In the genomic region with DNA sequence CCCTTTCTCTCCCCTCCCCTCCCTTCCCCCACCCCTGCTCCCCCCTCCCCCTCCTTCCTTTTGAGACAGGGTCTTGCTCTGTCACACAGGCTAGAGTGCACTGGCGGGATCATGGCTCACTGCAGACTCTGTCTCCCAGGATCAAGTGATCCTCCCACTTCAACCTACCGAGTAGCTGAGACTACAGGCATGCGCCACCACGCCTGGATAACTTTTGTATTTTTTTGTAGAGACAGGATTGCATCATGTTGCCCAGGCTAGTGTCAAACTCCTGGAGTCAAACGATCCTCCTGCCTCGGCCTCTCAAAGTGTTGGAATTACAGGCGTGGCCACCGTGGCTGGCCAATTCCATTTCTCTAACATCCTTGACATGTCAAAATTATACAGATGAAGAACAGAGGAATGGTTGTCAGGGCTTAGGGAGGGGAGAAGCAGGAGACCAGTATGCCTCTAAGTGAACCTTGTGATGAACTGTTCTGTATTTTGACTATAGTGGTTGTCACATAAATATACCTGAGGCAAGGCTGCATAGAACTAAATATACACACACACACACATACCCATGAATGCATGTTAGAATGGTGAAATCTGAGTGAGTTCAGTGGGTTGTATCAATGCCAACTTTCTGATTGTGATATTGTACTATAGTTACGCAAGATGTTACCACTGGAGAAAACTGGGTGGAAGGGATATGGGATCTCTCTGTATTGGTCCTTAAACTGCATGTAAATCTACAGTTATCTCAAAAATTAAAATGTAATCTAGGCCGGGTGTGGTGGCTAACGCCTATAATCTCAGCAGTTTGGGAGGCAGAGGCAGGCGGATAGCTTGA, we compare ENCODE assay signal across 1 cellular context.
TF ChIP-seq lines count a peak whose summit lies in the region.

No MANE protein-coding gene starts in this region.

TF ChIP-seq in HepG2, 621 proteins besides CTCF, POLR2A, EP300 and RAD21:
- TF ChIP-seq, protein P1, sequence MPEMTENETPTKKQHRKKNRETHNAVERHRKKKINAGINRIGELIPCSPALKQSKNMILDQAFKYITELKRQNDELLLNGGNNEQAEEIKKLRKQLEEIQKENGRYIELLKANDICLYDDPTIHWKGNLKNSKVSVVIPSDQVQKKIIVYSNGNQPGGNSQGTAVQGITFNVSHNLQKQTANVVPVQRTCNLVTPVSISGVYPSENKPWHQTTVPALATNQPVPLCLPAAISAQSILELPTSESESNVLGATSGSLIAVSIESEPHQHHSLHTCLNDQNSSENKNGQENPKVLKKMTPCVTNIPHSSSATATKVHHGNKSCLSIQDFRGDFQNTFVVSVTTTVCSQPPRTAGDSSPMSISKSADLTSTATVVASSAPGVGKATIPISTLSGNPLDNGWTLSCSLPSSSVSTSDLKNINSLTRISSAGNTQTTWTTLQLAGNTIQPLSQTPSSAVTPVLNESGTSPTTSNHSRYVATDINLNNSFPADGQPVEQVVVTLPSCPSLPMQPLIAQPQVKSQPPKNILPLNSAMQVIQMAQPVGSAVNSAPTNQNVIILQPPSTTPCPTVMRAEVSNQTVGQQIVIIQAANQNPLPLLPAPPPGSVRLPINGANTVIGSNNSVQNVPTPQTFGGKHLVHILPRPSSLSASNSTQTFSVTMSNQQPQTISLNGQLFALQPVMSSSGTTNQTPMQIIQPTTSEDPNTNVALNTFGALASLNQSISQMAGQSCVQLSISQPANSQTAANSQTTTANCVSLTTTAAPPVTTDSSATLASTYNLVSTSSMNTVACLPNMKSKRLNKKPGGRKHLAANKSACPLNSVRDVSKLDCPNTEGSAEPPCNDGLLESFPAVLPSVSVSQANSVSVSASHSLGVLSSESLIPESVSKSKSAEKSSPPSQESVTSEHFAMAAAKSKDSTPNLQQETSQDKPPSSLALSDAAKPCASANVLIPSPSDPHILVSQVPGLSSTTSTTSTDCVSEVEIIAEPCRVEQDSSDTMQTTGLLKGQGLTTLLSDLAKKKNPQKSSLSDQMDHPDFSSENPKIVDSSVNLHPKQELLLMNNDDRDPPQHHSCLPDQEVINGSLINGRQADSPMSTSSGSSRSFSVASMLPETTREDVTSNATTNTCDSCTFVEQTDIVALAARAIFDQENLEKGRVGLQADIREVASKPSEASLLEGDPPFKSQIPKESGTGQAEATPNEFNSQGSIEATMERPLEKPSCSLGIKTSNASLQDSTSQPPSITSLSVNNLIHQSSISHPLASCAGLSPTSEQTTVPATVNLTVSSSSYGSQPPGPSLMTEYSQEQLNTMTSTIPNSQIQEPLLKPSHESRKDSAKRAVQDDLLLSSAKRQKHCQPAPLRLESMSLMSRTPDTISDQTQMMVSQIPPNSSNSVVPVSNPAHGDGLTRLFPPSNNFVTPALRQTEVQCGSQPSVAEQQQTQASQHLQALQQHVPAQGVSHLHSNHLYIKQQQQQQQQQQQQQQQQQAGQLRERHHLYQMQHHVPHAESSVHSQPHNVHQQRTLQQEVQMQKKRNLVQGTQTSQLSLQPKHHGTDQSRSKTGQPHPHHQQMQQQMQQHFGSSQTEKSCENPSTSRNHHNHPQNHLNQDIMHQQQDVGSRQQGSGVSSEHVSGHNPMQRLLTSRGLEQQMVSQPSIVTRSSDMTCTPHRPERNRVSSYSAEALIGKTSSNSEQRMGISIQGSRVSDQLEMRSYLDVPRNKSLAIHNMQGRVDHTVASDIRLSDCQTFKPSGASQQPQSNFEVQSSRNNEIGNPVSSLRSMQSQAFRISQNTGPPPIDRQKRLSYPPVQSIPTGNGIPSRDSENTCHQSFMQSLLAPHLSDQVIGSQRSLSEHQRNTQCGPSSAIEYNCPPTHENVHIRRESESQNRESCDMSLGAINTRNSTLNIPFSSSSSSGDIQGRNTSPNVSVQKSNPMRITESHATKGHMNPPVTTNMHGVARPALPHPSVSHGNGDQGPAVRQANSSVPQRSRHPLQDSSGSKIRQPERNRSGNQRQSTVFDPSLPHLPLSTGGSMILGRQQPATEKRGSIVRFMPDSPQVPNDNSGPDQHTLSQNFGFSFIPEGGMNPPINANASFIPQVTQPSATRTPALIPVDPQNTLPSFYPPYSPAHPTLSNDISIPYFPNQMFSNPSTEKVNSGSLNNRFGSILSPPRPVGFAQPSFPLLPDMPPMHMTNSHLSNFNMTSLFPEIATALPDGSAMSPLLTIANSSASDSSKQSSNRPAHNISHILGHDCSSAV (CRISPR knock-in tag; IDR thresholded peaks at IDR 0.05; ENCODE audit: borderline replicate concordance) = no peak
- TF ChIP-seq CEBPG (CRISPR knock-in tag; IDR thresholded peaks at IDR 0.05) = peak; percentile 9; the same call in 1 of the 2 replicates
- peak; percentile 28; the same call in 1 of the 2 replicates for TF ChIP-seq CEBPB (IDR thresholded peaks at IDR 0.05; ENCODE audit: borderline replicate concordance, low read depth, low read length)
